20 cellular contexts compared by ENCODE assay signal in the genomic region with DNA sequence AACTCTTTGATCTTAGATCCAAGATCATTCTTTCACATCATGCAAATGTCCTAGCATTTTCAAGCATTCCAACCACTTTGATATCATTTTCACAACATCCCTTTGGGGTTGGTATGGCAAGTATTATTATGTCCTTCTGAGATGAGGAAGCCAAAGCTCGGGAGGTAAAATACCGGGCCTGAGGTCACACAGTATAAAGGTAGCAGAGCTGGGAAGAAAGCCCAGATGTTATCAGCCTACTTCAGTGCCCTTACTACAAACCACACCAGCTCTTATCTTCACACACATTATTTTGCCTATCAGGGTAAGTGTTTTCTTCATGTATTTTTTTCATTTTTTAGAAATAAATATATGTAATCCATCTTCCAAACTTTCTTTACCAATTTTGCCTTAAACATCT.
"Had no signal": no experiment of that assay in that cellular context is flagged by ENCODE, and none has a peak within 500 bp of the region (broad histone marks: within the 10 kb centered on the region; RNA-seq: fewer than 3 reads in every experiment).

No MANE protein-coding gene starts in this region.

- H2AFZ ChIP-seq: hepatocyte had no signal

- H3K9me3 ChIP-seq: colonic mucosa, psoas muscle, testis, tibial nerve had no signal

- H3K4me3 ChIP-seq: colonic mucosa, hepatocyte, lung, psoas muscle, testis, tibial nerve had no signal

- ATAC-seq: foreskin keratinocyte; left cardiac atrium; left ventricle myocardium superior; naive thymus-derived CD4-positive, alpha-beta T cell; psoas muscle; sciatic nerve; stimulated activated naive B cell treated with anti-CD40 and anti-IgM and Interleukin-4, amounts not matched to agents 10 μg/mL and 1 μg/mL and 100 μg/mL, for 72 hours; stimulated activated naive CD8-positive, alpha-beta T cell treated with anti-CD3 and anti-CD28 coated beads, Interleukin-15, amount 100 ng/mL, for 72 hours had no signal

- DNase-seq: colonic mucosa; dermis blood vessel endothelial cell; foreskin keratinocyte; kidney; left cardiac atrium; left ventricle myocardium superior; mesendoderm; naive thymus-derived CD4-positive, alpha-beta T cell; nephron progenitor cell; psoas muscle; retina; stimulated activated CD4-positive, alpha-beta T cell treated with anti-CD3 and anti-CD28 coated beads, Interleukin-2, amount 100 ng/mL, for 24 hours; stimulated activated CD4-positive, alpha-beta T cell treated with anti-CD3 and anti-CD28 coated beads, Interleukin-4, amount 100 ng/mL, for 4 hours; stimulated activated naive B cell treated with anti-CD40 and anti-IgM and Interleukin-4, amounts not matched to agents 10 μg/mL and 1 μg/mL and 100 μg/mL, for 72 hours; stimulated activated naive CD8-positive, alpha-beta T cell treated with anti-CD3 and anti-CD28 coated beads, Interleukin-15, amount 100 ng/mL, for 72 hours; testis had no signal

- H3K27me3 ChIP-seq: colonic mucosa, foreskin keratinocyte, hepatocyte, testis, tibial nerve had no signal

- H3K27ac ChIP-seq: colonic mucosa, foreskin keratinocyte, hepatocyte, psoas muscle, testis, tibial nerve had no signal

- H3K4me2 ChIP-seq: hepatocyte had no signal

- H3K4me1 ChIP-seq: colonic mucosa, testis had no signal

- H3K36me3 ChIP-seq: colonic mucosa, tibial nerve had no signal
